Comparison of ENCODE assay signal across 10 cellular contexts in the genomic region with DNA sequence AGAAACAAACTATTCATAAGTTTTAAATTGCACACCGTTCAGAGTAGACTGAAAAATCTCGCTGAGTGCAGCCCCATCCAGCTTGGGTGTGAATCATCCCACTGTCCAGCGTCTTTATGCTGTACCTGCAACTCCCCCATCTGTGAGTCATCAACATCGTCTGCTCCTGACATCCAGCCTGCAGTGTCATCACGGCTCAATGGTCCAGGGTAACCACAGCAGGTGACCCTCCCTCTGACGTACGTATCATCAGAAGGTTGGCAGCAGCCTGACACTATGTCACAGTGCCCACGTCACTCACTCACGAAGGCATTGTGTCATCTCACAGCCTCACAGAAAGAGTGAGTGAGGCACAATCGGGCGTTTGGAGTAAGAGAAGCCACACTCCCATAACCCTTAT.
DNase-seq lines count a peak whose midpoint lies in the region; ATAC-seq, FAIRE-seq and TF ChIP-seq lines count a peak whose summit lies in the region.
"Had no signal": no experiment of that assay in that cellular context is flagged by ENCODE, and none has a peak within 500 bp of the region (broad histone marks: within the 10 kb centered on the region; RNA-seq: fewer than 3 reads in every experiment).

No MANE protein-coding gene starts in this region.

- no peaks in the 10 kb centered on the region for H3K36me3 ChIP-seq in mesendoderm (ENCODE audit: control insufficient read depth, insufficient read depth, low read length)
- no peaks in the 10 kb centered on the region for H3K36me3 ChIP-seq in kidney (ENCODE audit: control insufficient read depth in 1 of 2, insufficient read depth in 2 of 2, low read length in 2 of 2)

- no peak overlapping the region for H3K4me2 ChIP-seq in mesendoderm (ENCODE audit: low read length)

- H3K4ac ChIP-seq in mesendoderm (ENCODE audit: low read depth, low read length) = no peak overlapping the region

- peaks cover 0 to 9% of the 10 kb centered on the region in 2 donors for H3K9me3 ChIP-seq in kidney (ENCODE audit: control insufficient read depth in 1 of 2, low read length in 2 of 2)

- H3K79me1 ChIP-seq in mesendoderm (ENCODE audit: low read length) = no peaks in the 10 kb centered on the region

- no peak overlapping the region for H2AK5ac ChIP-seq in mesendoderm (ENCODE audit: low read length)

- peak overlapping the region; percentile 7 for H3K56ac ChIP-seq in mesendoderm (ENCODE audit: low read length)

- no peaks in the 10 kb centered on the region for H3K79me2 ChIP-seq in mesendoderm (ENCODE audit: control insufficient read depth, insufficient read depth, low read length)

- no peak overlapping the region for H4K5ac ChIP-seq in mesendoderm (ENCODE audit: low read length)

- intact Hi-C loops in kidney (cut with DNase I) = no loop called here

- H3K4me1 ChIP-seq in mesendoderm (ENCODE audit: control insufficient read depth, low read depth, low read length) (no peaks in the 10 kb centered on the region), kidney (ENCODE audit: control insufficient read depth in 1 of 2, insufficient read depth in 1 of 2, low read depth in 1 of 2, low read length in 2 of 2) (no peaks in the 10 kb centered on the region)

- FAIRE-seq in kidney (lab: Jason Lieb, UNC) = no peak
- FAIRE-seq: G401.6 had no signal

- no peak overlapping the region for H3K4me3 ChIP-seq in mesendoderm (ENCODE audit: low read length)
- H3K4me3 ChIP-seq in kidney (ENCODE audit: low read length in 2 of 2) = no peak overlapping the region
- H3K4me3 ChIP-seq: coronary artery had no signal

- no peak overlapping the region for H2BK15ac ChIP-seq in mesendoderm (replicated peaks; ENCODE audit: low read depth)

- no peak for TF ChIP-seq CTCF in kidney (IDR thresholded peaks at IDR 0.05; ENCODE audit: borderline replicate concordance, extremely low read depth, insufficient read depth)

- no peak overlapping the region for H3K23ac ChIP-seq in mesendoderm (ENCODE audit: low read length)

- DNase-seq in Daoy (ENCODE audit: low read depth) (peak; percentile 73), LoVo (ENCODE audit: low spot score) (peak; percentile 60), amniotic epithelial cell (ENCODE audit: low read depth) (peak; percentile 71), mesendoderm (no peak), NCI-H1048 (lab: John Stamatoyannopoulos, UW) (no peak), kidney (no peak)
- DNase-seq in activated naive CD4-positive, alpha-beta T cell treated with anti-CD3 and anti-CD28 coated beads, Interleukin-2, amount 50 U/mL, for 16 hours = no peak

- H3K27me3 ChIP-seq in mesendoderm (ENCODE audit: insufficient read depth, low read length, poor library complexity) = no peaks in the 10 kb centered on the region

- no peak for ATAC-seq in GM18868 (IDR thresholded peaks at IDR 0.05; ENCODE audit: unreplicated experiment)

- H2BK120ac ChIP-seq in mesendoderm (ENCODE audit: low read depth, low read length) = no peak overlapping the region

- WGBS in mesendoderm (ENCODE audit: extremely low coverage, insufficient coverage, low lambda C conversion rate) = no CpG with 5 or more reads among the region's 11 CpGs

- H2BK5ac ChIP-seq in mesendoderm (ENCODE audit: low read length) = no peak overlapping the region

- H3K27ac ChIP-seq in mesendoderm (ENCODE audit: low read depth, low read length) = no peak overlapping the region
- no peak overlapping the region for H3K27ac ChIP-seq in kidney (ENCODE audit: low read depth in 2 of 2, low read length in 2 of 2)
- H3K27ac ChIP-seq: coronary artery had no signal

- H3K9ac ChIP-seq in mesendoderm (ENCODE audit: low read length) (no peak overlapping the region), kidney (ENCODE audit: low read length in 2 of 2) (no peak overlapping the region)

- no peak overlapping the region for H3K18ac ChIP-seq in mesendoderm (ENCODE audit: low read length)

- H4K8ac ChIP-seq in mesendoderm (ENCODE audit: low read depth, low read length) = no peak overlapping the region

Comparison
In these comparisons a context has a peak if more than half of its experiments do, and no peak if none do; other contexts are left out.
1. DNase-seq: peak in Daoy (single experiment), LoVo (single experiment) and amniotic epithelial cell (single experiment); none in mesendoderm (single experiment), NCI-H1048 (single experiment), kidney (single experiment) and activated naive CD4-positive, alpha-beta T cell treated with anti-CD3 and anti-CD28 coated beads, Interleukin-2, amount 50 U/mL, for 16 hours (single experiment).